ENCODE assay signal across 6 cellular contexts in the genomic region with DNA sequence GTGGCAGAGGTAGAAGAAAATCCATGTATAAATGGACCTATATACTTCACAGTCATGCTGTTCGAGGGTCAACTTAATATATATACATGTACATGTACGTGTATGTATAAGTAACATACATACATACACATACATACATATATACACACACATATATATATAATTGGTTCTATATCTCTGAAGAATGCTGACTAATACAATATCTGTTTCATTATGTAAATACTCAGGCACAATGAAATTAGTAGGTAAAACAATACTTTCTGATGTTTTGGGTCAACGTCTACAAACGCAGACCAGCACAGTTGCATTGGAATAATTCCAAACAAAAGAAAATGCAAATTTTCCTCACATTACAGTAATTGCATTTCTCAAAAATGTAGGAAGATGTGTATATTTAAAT.
"Had no signal": no experiment of that assay in that cellular context is flagged by ENCODE, and none has a peak within 500 bp of the region (broad histone marks: within the 10 kb centered on the region; RNA-seq: fewer than 3 reads in every experiment).

No MANE protein-coding gene starts in this region.

- H3K4me2 ChIP-seq: GM23338 had no signal

- H3K4me3 ChIP-seq: GM23338 had no signal

- H2AFZ ChIP-seq: GM23338 had no signal

- DNase-seq: H9, HCEC 1CT, KG1 had no signal

- FAIRE-seq: H1, H54 had no signal
